Comparison of ENCODE assay signal across 8 cellular contexts in the genomic region with DNA sequence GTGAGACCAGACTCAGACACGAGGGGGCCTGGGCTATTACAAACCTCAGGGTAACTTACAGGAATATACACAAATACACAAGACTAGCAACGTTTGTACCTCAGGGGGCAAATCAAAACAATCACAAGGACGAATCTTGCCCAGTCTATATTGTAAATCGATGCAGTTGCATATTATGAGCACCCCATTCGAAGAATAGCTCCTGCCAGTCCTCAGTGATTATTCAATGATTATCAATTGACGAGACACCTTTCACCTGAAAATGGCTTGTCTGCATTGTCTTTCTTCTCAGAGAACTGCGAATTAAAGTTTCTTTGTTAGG. TPM values are rescaled to one million over a fixed set of nuclear protein-coding genes. Genes with fewer than 3 reads are reported as not detected.
DNase-seq lines count a peak whose midpoint lies in the region; ATAC-seq and TF ChIP-seq lines count a peak whose summit lies in the region.

No MANE protein-coding gene starts in this region.

- POLR2A ChIA-PET in A673 (lab: Charles Lee; ENCODE audit: low non-redundant PET), result no interaction called here

- BruUV-seq in A673 (replicated peaks; lab: Mats Ljungman, UMichigan), result no TSS peak

- H3K4me1 Mint-ChIP-seq in central memory CD8-positive, alpha-beta T cell, result peaks cover 14% of the 10 kb centered on the region
- peaks cover 12 to 16% (median 16%) of the 10 kb centered on the region in 3 donors for H3K4me1 Mint-ChIP-seq in naive B cell

- peak overlapping the region; percentile 70 for H3K9ac ChIP-seq in HUES48 (ENCODE audit: low read depth, low read length)

- peak overlapping the region; percentile 67 for H3K4me3 ChIP-seq in A673 (ENCODE audit: low read depth, low read length, poor library complexity, severe bottlenecking)
- peak overlapping the region; percentile 62 for H3K4me3 ChIP-seq in HUES48 (ENCODE audit: low read depth, low read length)

- no peak overlapping the region for H3K27ac Mint-ChIP-seq in central memory CD8-positive, alpha-beta T cell (ENCODE audit: low read depth)
- H3K27ac Mint-ChIP-seq in naive B cell, result peak overlapping the region in 1 of 6 donors; percentile 42

- H3K4me3 Mint-ChIP-seq in central memory CD8-positive, alpha-beta T cell, result peak overlapping the region; percentile 82
- H3K4me3 Mint-ChIP-seq in naive B cell, result peak overlapping the region; percentile 82 to 96 (median 90)

- ATAC-seq in central memory CD8-positive, alpha-beta T cell (replicated peaks; ENCODE audit: extremely low read depth, poor library complexity, severe bottlenecking), result no peak
- ATAC-seq in naive B cell (ENCODE audit: low read depth in 2 of 2) (no peak), GM21529 (IDR thresholded peaks at IDR 0.05; ENCODE audit: unreplicated experiment) (no peak)

- H3K36me3 ChIP-seq in A673 (ENCODE audit: insufficient read depth, low read length, poor library complexity, severe bottlenecking), result no peaks in the 10 kb centered on the region
- H3K36me3 ChIP-seq in HUES48 (ENCODE audit: control insufficient read depth, insufficient read depth, low read length), result no peaks in the 10 kb centered on the region

- DNase-seq in A673 (ENCODE audit: low spot score), result no peak
- no peak for DNase-seq in central memory CD8-positive, alpha-beta T cell (ENCODE audit: low spot score in 2 of 2)
- DNase-seq in naive B cell, result no peak
- DNase-seq in stimulated activated CD4-positive, alpha-beta T cell treated with anti-CD3 and anti-CD28 coated beads, Interleukin-2, amount 100 ng/mL, for 24 hours, result no peak
- no peak for DNase-seq in DMS53 treated with DMSO at 0.1 percent for 48 hours (lab: John Stamatoyannopoulos, UW; ENCODE audit: unreplicated experiment)
- no peak for DNase-seq in NOMO-1 treated with dmso at 0.1 percent for 144 hours (lab: John Stamatoyannopoulos, UW; ENCODE audit: unreplicated experiment)

- H3K27ac ChIP-seq in A673 (ENCODE audit: low read depth, low read length, poor library complexity, severe bottlenecking), result no peak overlapping the region
- H3K27ac ChIP-seq in HUES48 (ENCODE audit: low read depth, low read length), result no peak overlapping the region

- H3K27me3 ChIP-seq in A673 (replicated peaks; ENCODE audit: insufficient read depth, low read depth, low read length, poor library complexity), result no peaks in the 10 kb centered on the region
- H3K27me3 ChIP-seq in HUES48 (ENCODE audit: control insufficient read depth, insufficient read depth, low read length), result peaks cover 23% of the 10 kb centered on the region; the same call in 1 of the 2 replicates

- CTCF ChIA-PET in A673 (lab: Charles Lee), result no interaction called here

- H3K9me3 Mint-ChIP-seq in central memory CD8-positive, alpha-beta T cell, result no peaks in the 10 kb centered on the region
- H3K9me3 Mint-ChIP-seq in naive B cell, result peaks cover 0 to 2% (median 0%) of the 10 kb centered on the region in 7 donors

- H3K4me1 ChIP-seq in A673 (ENCODE audit: insufficient read depth, low read length, poor library complexity, severe bottlenecking) (peaks cover 10% of the 10 kb centered on the region), HUES48 (ENCODE audit: control insufficient read depth, insufficient read depth, low read length) (peaks cover 48% of the 10 kb centered on the region)

- peaks cover 97% of the 10 kb centered on the region for H3K27me3 Mint-ChIP-seq in central memory CD8-positive, alpha-beta T cell
- peaks cover 38 to 52% (median 46%) of the 10 kb centered on the region in 3 donors for H3K27me3 Mint-ChIP-seq in naive B cell

- intact Hi-C loops in A673 (cut with micrococcal nuclease; ENCODE audit: unreplicated experiment), result loop anchor here (1.0 to 10.0 kb wide), 3 partner anchors 253 to 463 kb away; no protein-coding TSS in a partner anchor

- no peaks in the 10 kb centered on the region for H3K9me3 ChIP-seq in A673 (ENCODE audit: low read depth, low read length, poor library complexity, severe bottlenecking)
- no peaks in the 10 kb centered on the region for H3K9me3 ChIP-seq in HUES48 (ENCODE audit: control insufficient read depth, insufficient read depth, low read length)

- TF ChIP-seq CTCF in A673 (conservative IDR thresholded peaks at IDR 0.05; ENCODE audit: low read depth, low read length), result no peak; the same call in 1 of the 2 replicates

- no peaks in the 10 kb centered on the region for H3K36me3 Mint-ChIP-seq in central memory CD8-positive, alpha-beta T cell (ENCODE audit: insufficient read depth)
- H3K36me3 Mint-ChIP-seq in naive B cell, result no peaks in the 10 kb centered on the region

RNA-seq across cellular contexts. Expression of a gene that starts 24.6 kb away (rescaled TPM):
- total RNA-seq in A673 (2021), result 34.3 and 35.6 TPM in 2 replicates
- 10 to 100 TPM; 20.3 to 25.2 (median 21.3) TPM for polyA plus RNA-seq in naive B cell (ENCODE audit: low read depth in 6 of 6)
